ENCODE assay signal across 19 cellular contexts in the genomic region with DNA sequence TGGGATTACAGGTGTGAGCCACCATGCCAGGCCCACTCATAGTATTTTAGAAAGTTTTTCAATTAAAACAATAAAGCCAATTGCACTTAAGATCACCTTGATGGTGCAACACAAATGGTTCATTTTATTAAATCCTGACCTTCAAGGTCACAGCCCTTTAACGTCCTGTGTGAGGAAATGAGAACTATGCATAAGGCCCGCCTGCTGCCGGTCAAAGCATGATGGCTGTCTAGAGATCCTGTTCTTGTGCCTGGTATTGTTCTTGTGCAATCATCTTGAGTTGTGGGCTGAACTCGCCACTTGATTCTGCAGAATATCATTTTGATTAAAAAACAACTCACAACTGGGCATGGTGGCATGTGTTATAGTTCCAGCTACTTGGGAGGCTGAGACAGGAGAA. TPM values are rescaled to one million over a fixed set of nuclear protein-coding genes. Genes with fewer than 3 reads are reported as not detected.
A peak's percentile ranks its signal among the peaks of the same experiment; 100 is the strongest.
DNase-seq lines count a peak whose midpoint lies in the region; ATAC-seq, FAIRE-seq and TF ChIP-seq lines count a peak whose summit lies in the region.
"Had no signal": no experiment of that assay in that cellular context is flagged by ENCODE, and none has a peak within 500 bp of the region (broad histone marks: within the 10 kb centered on the region; RNA-seq: fewer than 3 reads in every experiment).

No MANE protein-coding gene starts in this region.

- no peaks in the 10 kb centered on the region for H3K9me1 ChIP-seq in K562 (ENCODE audit: control insufficient read depth, insufficient read depth, low read length)

- H3K36me3 ChIP-seq in K562 (ENCODE audit: control insufficient read depth, insufficient read depth, low read length) = no peaks in the 10 kb centered on the region

- no peak overlapping the region for H3K9ac ChIP-seq in K562 (ENCODE audit: insufficient read depth in 1 of 2, low read depth in 2 of 2, low read length in 2 of 2)

- no peak overlapping the region for H2AFZ ChIP-seq in K562 (ENCODE audit: low read depth, low read length)

- 72% methylated on average over 4 of the region's 4 CpGs for WGBS in K562 (ENCODE audit: insufficient coverage, low coverage, missing lambda C conversion rate)

- H4K20me1 ChIP-seq in K562 (replicated peaks; ENCODE audit: control insufficient read depth, insufficient read depth, low read length) = 0 out of 2 replicates have a peak, but pooled peaks cover 3% of the 10 kb centered on the region

- in situ Hi-C loops in K562 (cut with MboI) = loop anchor here (10.0 kb wide), 1 partner anchor 625 kb away; no protein-coding TSS in a partner anchor

- no peak for TF ChIP-seq EP300 in K562 (IDR thresholded peaks at IDR 0.05; ENCODE audit: low read length)

- peaks cover 10 to 14% of the 10 kb centered on the region in 2 experiments; a peak in 4 of 5 replicates for H3K4me1 ChIP-seq in K562 (replicated peaks in 1 of 2; ENCODE audit: control insufficient read depth in 2 of 2, insufficient read depth in 2 of 2, low read length in 2 of 2)

- TF ChIP-seq RAD21 in K562 (CRISPR knock-in tag; conservative IDR thresholded peaks at IDR 0.05 in 1 of 2, IDR thresholded peaks at IDR 0.05 in 1 of 2) = no peak

- H3K4me3 ChIP-seq in K562 = no peak overlapping the region
- H3K4me3 ChIP-seq: SJSA1 had no signal

- no peak for FAIRE-seq in K562 (lab: Jason Lieb, UNC)

- CTCF ChIA-PET in K562 (lab: Yijun Ruan, JAX; ENCODE audit: low intra/inter-chr PET ratio) = no interaction called here

- ATAC-seq in K562 = no peak
- ATAC-seq in activated T-helper 17 cell treated with anti-CD3 and anti-CD28 coated beads, Interleukin-2, amount 50 U/mL, for 72 hours (replicated peaks) = no peak
- ATAC-seq: HCT116 had no signal

- TF ChIP-seq POLR2A in K562 (conservative IDR thresholded peaks at IDR 0.05) = no peak

- no peak overlapping the region for H3K4me3 Mint-ChIP-seq in activated naive CD4-positive, alpha-beta T cell treated with anti-CD3 and anti-CD28 coated beads, Interleukin-2, amount 50 U/mL, for 24 hours
- no peak overlapping the region for H3K4me3 Mint-ChIP-seq in IgD-negative memory B cell
- no peak overlapping the region for H3K4me3 Mint-ChIP-seq in activated T-helper 17 cell treated with anti-CD3 and anti-CD28 coated beads, Interleukin-2, amount 50 U/mL, for 72 hours

- no peak overlapping the region for H3K4me2 ChIP-seq in K562 (ENCODE audit: insufficient read depth, low read length)

- POLR2A ChIA-PET in K562 (lab: Yijun Ruan, JAX) = interaction anchor here (0.6 kb wide), 1 partner anchor 155 kb away, joined by 3 read pairs; no protein-coding TSS in a partner anchor

- H3K36me3 Mint-ChIP-seq in activated naive CD4-positive, alpha-beta T cell treated with anti-CD3 and anti-CD28 coated beads, Interleukin-2, amount 50 U/mL, for 24 hours = peaks cover 6% of the 10 kb centered on the region
- peaks cover 13% of the 10 kb centered on the region for H3K36me3 Mint-ChIP-seq in IgD-negative memory B cell
- peaks cover 93% of the 10 kb centered on the region for H3K36me3 Mint-ChIP-seq in activated T-helper 17 cell treated with anti-CD3 and anti-CD28 coated beads, Interleukin-2, amount 50 U/mL, for 72 hours (ENCODE audit: low read depth)

- no peaks in the 10 kb centered on the region for H3K9me3 Mint-ChIP-seq in activated naive CD4-positive, alpha-beta T cell treated with anti-CD3 and anti-CD28 coated beads, Interleukin-2, amount 50 U/mL, for 24 hours
- H3K9me3 Mint-ChIP-seq in IgD-negative memory B cell = no peaks in the 10 kb centered on the region
- no peaks in the 10 kb centered on the region for H3K9me3 Mint-ChIP-seq in activated T-helper 17 cell treated with anti-CD3 and anti-CD28 coated beads, Interleukin-2, amount 50 U/mL, for 72 hours

- DNase-seq in activated naive CD4-positive, alpha-beta T cell treated with Interleukin-2 at 50 U/mL for 16 hours = no peak
- DNase-seq in K562 (ENCODE audit: extremely low read depth in 1 of 4, low spot score in 3 of 4) (no peak), glomerular visceral epithelial cell (ENCODE audit: extremely low spot score) (no peak), cerebellum (ENCODE audit: low spot score) (no peak)
- DNase-seq: Calu3; DND-41; Karpas-422; NCI-H2029; NCI-H446; NCI-H524 treated with DMSO at 0.1 percent for 48 hours; NCI-H82; NK-92 treated with Interleukin-12 subunit alpha and Interleukin-12 subunit beta, amount 100 ng/mL, for 24 hours; Right ventricle myocardium superior; RPMI8226 had no signal

- peaks cover 5% of the 10 kb centered on the region for H3K4me1 Mint-ChIP-seq in activated naive CD4-positive, alpha-beta T cell treated with anti-CD3 and anti-CD28 coated beads, Interleukin-2, amount 50 U/mL, for 24 hours
- peaks cover 0 to 1% (median 1%) of the 10 kb centered on the region in 3 donors for H3K4me1 Mint-ChIP-seq in IgD-negative memory B cell
- H3K4me1 Mint-ChIP-seq in activated T-helper 17 cell treated with anti-CD3 and anti-CD28 coated beads, Interleukin-2, amount 50 U/mL, for 72 hours = peaks cover 17% of the 10 kb centered on the region

- H3K27ac Mint-ChIP-seq in activated naive CD4-positive, alpha-beta T cell treated with anti-CD3 and anti-CD28 coated beads, Interleukin-2, amount 50 U/mL, for 24 hours = peak overlapping the region; percentile 30
- H3K27ac Mint-ChIP-seq in IgD-negative memory B cell = peak overlapping the region in 2 of 3 donors; percentile 59 to 89
- no peak overlapping the region for H3K27ac Mint-ChIP-seq in activated T-helper 17 cell treated with anti-CD3 and anti-CD28 coated beads, Interleukin-2, amount 50 U/mL, for 72 hours

- no peak for TF ChIP-seq CTCF in K562 (IDR thresholded peaks at IDR 0.05 in 2 of 3, conservative IDR thresholded peaks at IDR 0.05 in 1 of 3; ENCODE audit: insufficient read depth in 2 of 3, low read depth in 1 of 3, low read length in 3 of 3)

- no peaks in the 10 kb centered on the region for H3K9me3 ChIP-seq in K562 (replicated peaks; ENCODE audit: control insufficient read depth, insufficient read depth, low read depth, low read length)
- H3K9me3 ChIP-seq: SJSA1 had no signal

- no peaks in the 10 kb centered on the region for H3K79me2 ChIP-seq in K562 (ENCODE audit: control insufficient read depth, insufficient read depth, low read length)

- intact Hi-C loops in K562 (cut with micrococcal nuclease) = loop anchor here (5.0 kb wide), 1 partner anchor 633 kb away; a partner anchor contains a TSS

- H3K27me3 Mint-ChIP-seq in activated naive CD4-positive, alpha-beta T cell treated with anti-CD3 and anti-CD28 coated beads, Interleukin-2, amount 50 U/mL, for 24 hours = no peaks in the 10 kb centered on the region
- H3K27me3 Mint-ChIP-seq in IgD-negative memory B cell = no peaks in the 10 kb centered on the region
- H3K27me3 Mint-ChIP-seq in activated T-helper 17 cell treated with anti-CD3 and anti-CD28 coated beads, Interleukin-2, amount 50 U/mL, for 72 hours = no peaks in the 10 kb centered on the region

- H3K27ac ChIP-seq in K562 (ENCODE audit: extremely low read depth, low read depth, low read length) = no peak overlapping the region
- H3K27ac ChIP-seq: SJSA1 had no signal

- BruUV-seq in K562 (replicated peaks; lab: Mats Ljungman, UMichigan) = no TSS peak

- H3K27me3 ChIP-seq in K562 (ENCODE audit: control insufficient read depth in 2 of 2, insufficient read depth in 2 of 2, low read length in 2 of 2) = no peaks in the 10 kb centered on the region
- H3K27me3 ChIP-seq: SJSA1 had no signal

TF ChIP-seq in K562, 482 proteins besides CTCF, POLR2A, EP300 and RAD21:
- TF ChIP-seq ARNT (IDR thresholded peaks at IDR 0.05) (no peak), CEBPB (tag; IDR thresholded peaks at IDR 0.05) (0 out of 2 replicates have a peak, but pooled peaks have one; percentile 11), PHB (CRISPR knock-in tag; IDR thresholded peaks at IDR 0.05) (no peak), MBD2 (IDR thresholded peaks at IDR 0.05; ENCODE audit: borderline replicate concordance, low read depth) (no peak), POLR2B (IDR thresholded peaks at IDR 0.05; ENCODE audit: low read depth, partially characterized antibody) (no peak)

RNA-seq across cellular contexts. Expression of a gene that starts 43.6 kb away (rescaled TPM):
- polyA plus RNA-seq in IgD-negative memory B cell = 31.0 TPM
- total RNA-seq in K562 (2011; cell fraction: chromatin; rRNA removed; ENCODE audit: low replicate concordance) = 27.1 and 32.3 TPM in 2 replicates
- total RNA-seq in K562 (2011; cell fraction: nucleolus; rRNA removed) = 11.7 and 13.2 TPM in 2 replicates
- total RNA-seq in K562 (2011; cell fraction: nucleoplasm; rRNA removed) = 22.7 and 34.8 TPM in 2 replicates
- total RNA-seq in K562 (2014; rRNA removed) = 16.7 and 20.3 TPM in 2 replicates
- total RNA-seq in K562 (2014; rRNA removed; fragmentation: Illumina TruSeq; extraction: Trizol) = 27.0 and 27.7 TPM in 2 replicates
- total RNA-seq in K562 (2015; rRNA removed; fragmentation: Illumina TruSeq; extraction: Trizol) = 24.8 and 27.2 TPM in 2 replicates
- 23.6 and 24.0 TPM in 2 replicates for total RNA-seq in K562 (2021)
- polyA plus RNA-seq in K562 (2011; rRNA removed) = 27.3 and 28.6 TPM in 2 replicates
- 17.0 and 22.3 TPM in 2 replicates for polyA plus RNA-seq in K562 (2011; cell fraction: cytosol; rRNA removed)
- polyA plus RNA-seq in K562 (2011; cell fraction: nucleus; rRNA removed) = 31.3 and 33.1 TPM in 2 replicates
- 20.0 and 23.4 TPM in 2 replicates for polyA plus RNA-seq in K562 (2012)
- 20.9 and 24.8 TPM in 2 replicates for polyA plus RNA-seq in K562 (2014; fragmentation: Illumina TruSeq; extraction: Trizol)
- polyA plus RNA-seq in K562 (2014; fragmentation: Nextera tagmentation; extraction: Ambion mirVana) = 1 to 10 TPM; 3.0 to 3.5 TPM
- 13.1 and 15.6 TPM in 2 replicates for polyA plus RNA-seq in K562 (2014; rRNA removed)
- 59.5 and 64.2 TPM in 2 replicates for polyA minus RNA-seq in K562 (2011; rRNA and poly(A)+ RNA removed)
- 24.3 and 34.5 TPM in 2 replicates for polyA minus RNA-seq in K562 (2011; cell fraction: cytosol; rRNA and poly(A)+ RNA removed)
- polyA minus RNA-seq in K562 (2011; cell fraction: nucleus; rRNA and poly(A)+ RNA removed) = 13.2 and 22.0 TPM in 2 replicates
- total RNA-seq in cerebellum = 91.2 TPM
- 10 to 100 TPM; 48.1 to 51.4 TPM for total RNA-seq in activated T-helper 17 cell treated with anti-CD3 and anti-CD28 coated beads, Interleukin-2, amount 50 U/mL, for 72 hours
